16 cellular contexts compared by ENCODE assay signal in the genomic region with DNA sequence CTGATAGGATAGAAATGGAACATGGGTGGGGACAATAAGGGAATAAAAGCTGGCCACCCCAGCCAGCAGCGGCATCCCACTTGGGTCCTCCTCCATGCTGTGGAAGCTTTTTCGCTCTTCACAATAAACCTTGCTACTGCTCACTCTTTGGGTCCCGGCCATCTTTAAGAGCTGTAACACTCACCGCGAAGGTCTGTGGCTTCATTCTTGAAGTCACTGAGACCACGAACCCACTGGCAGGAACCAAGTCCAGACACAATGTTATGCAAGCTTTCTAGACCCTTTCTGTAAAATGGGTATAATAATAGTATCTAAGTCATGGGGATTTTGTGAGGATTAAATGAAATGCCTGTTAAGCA. TPM values are rescaled to one million over a fixed set of nuclear protein-coding genes. Genes with fewer than 3 reads are reported as not detected.
DNase-seq lines count a peak whose midpoint lies in the region; ATAC-seq, FAIRE-seq and TF ChIP-seq lines count a peak whose summit lies in the region.
"Had no signal": no experiment of that assay in that cellular context is flagged by ENCODE, and none has a peak within 500 bp of the region (broad histone marks: within the 10 kb centered on the region; RNA-seq: fewer than 3 reads in every experiment).

No MANE protein-coding gene starts in this region.

- CTCF ChIA-PET in A549 (lab: Yijun Ruan, JAX): interaction anchor here (1.3 to 2.5 kb wide), 3 partner anchors 10 to 89 kb away, joined by 3 to 8 read pairs (median 3); no protein-coding TSS in a partner anchor

- no peaks in the 10 kb centered on the region for H3K27me3 Mint-ChIP-seq in activated T-helper 1 cell treated with anti-CD3 and anti-CD28 coated beads, Interleukin-12 subunit alpha, Interleukin-12 subunit beta, Interleukin-2, Interleukin-4 antibody, amounts not matched to agents 30 ng/mL and 10 ng/mL and 1 ng/mL, durations not matched to agents 14 hours and 24 hours and 36 hours (ENCODE audit: insufficient read depth)

- H3K9me3 ChIP-seq in A549: 0 out of 3 replicates have a peak, but pooled peaks cover 5% of the 10 kb centered on the region
- peaks cover 3% of the 10 kb centered on the region; the same call in 1 of the 2 replicates for H3K9me3 ChIP-seq in DOHH2 (ENCODE audit: control insufficient read depth, insufficient read depth, low read length)
- no peaks in the 10 kb centered on the region for H3K9me3 ChIP-seq in mucosa of rectum (ENCODE audit: control insufficient read depth in 2 of 2, low read length in 2 of 2)
- H3K9me3 ChIP-seq: BE2C, prostate gland had no signal

- peaks cover 63% of the 10 kb centered on the region for H3F3A ChIP-seq in DOHH2 (ENCODE audit: control insufficient read depth, insufficient read depth)

- DNase-seq in A549 (ENCODE audit: low read depth in 1 of 2, low spot score in 1 of 2) (no peak), G401 (ENCODE audit: low spot score) (no peak), pons (ENCODE audit: low spot score) (no peak)
- DNase-seq in activated T-helper 1 cell treated with anti-CD3 and anti-CD28 coated beads, Interleukin-12 subunit alpha, Interleukin-12 subunit beta, Interleukin-2, Interleukin-4 antibody, amounts not matched to agents 30 ng/mL and 10 ng/mL and 1 ng/mL, durations not matched to agents 14 hours and 24 hours and 36 hours (ENCODE audit: low spot score): no peak
- DNase-seq: activated naive CD4-positive, alpha-beta T cell treated with anti-CD3 and anti-CD28 coated beads, Interleukin-2, amount 10 ng/mL, durations not matched to agents 7 days and 5 days; BE2C; central memory CD4-positive, alpha-beta T cell; GDM1; NCI-H1092 treated with DMSO at 0.1 percent for 48 hours; NCI-H524; stimulated activated naive CD4-positive, alpha-beta T cell had no signal

- POLR2A ChIA-PET in A549 (lab: Yijun Ruan, JAX): interaction anchor here (1.5 to 3.6 kb wide), 2 partner anchors 14 to 56 kb away, joined by 6 to 23 read pairs; no protein-coding TSS in a partner anchor

- peaks cover 8% of the 10 kb centered on the region; the same call in 1 of the 2 replicates for H3K36me3 ChIP-seq in DOHH2 (ENCODE audit: control insufficient read depth, low read length)
- no peaks in the 10 kb centered on the region for H3K36me3 ChIP-seq in mucosa of rectum (ENCODE audit: control insufficient read depth in 2 of 2, insufficient read depth in 2 of 2, low read length in 2 of 2)
- H3K36me3 ChIP-seq: BE2C, prostate gland had no signal

- intact Hi-C loops in activated T-helper 1 cell treated with anti-CD3 and anti-CD28 coated beads, Interleukin-12 subunit alpha, Interleukin-12 subunit beta, Interleukin-2, Interleukin-4 antibody, amounts not matched to agents 30 ng/mL and 10 ng/mL and 1 ng/mL, durations not matched to agents 14 hours and 24 hours and 36 hours (cut with micrococcal nuclease): loop anchor here (2.0 to 5.0 kb wide), 2 partner anchors 71 to 219 kb away; no protein-coding TSS in a partner anchor

- no peaks in the 10 kb centered on the region for H3K9me3 Mint-ChIP-seq in activated T-helper 1 cell treated with anti-CD3 and anti-CD28 coated beads, Interleukin-12 subunit alpha, Interleukin-12 subunit beta, Interleukin-2, Interleukin-4 antibody, amounts not matched to agents 30 ng/mL and 10 ng/mL and 1 ng/mL, durations not matched to agents 14 hours and 24 hours and 36 hours
- H3K9me3 Mint-ChIP-seq: activated naive CD4-positive, alpha-beta T cell treated with anti-CD3 and anti-CD28 coated beads, Interleukin-2, amount 10 ng/mL, durations not matched to agents 7 days and 5 days had no signal

- H3K27me3 ChIP-seq in DOHH2 (ENCODE audit: control insufficient read depth, low read length) (no peaks in the 10 kb centered on the region), mucosa of rectum (ENCODE audit: control insufficient read depth in 2 of 2, insufficient read depth in 2 of 2, low read length in 2 of 2) (no peaks in the 10 kb centered on the region)
- H3K27me3 ChIP-seq: BE2C had no signal

- H3K4me3 Mint-ChIP-seq in activated T-helper 1 cell treated with anti-CD3 and anti-CD28 coated beads, Interleukin-12 subunit alpha, Interleukin-12 subunit beta, Interleukin-2, Interleukin-4 antibody, amounts not matched to agents 30 ng/mL and 10 ng/mL and 1 ng/mL, durations not matched to agents 14 hours and 24 hours and 36 hours: no peak overlapping the region

- TF ChIP-seq RAD21 in A549 (conservative IDR thresholded peaks at IDR 0.05 in 1 of 2, IDR thresholded peaks at IDR 0.05 in 1 of 2): no peak

- no peaks in the 10 kb centered on the region for H4K20me1 ChIP-seq in DOHH2 (ENCODE audit: control insufficient read depth, insufficient read depth, low read depth, low read length)

- no peak for TF ChIP-seq POLR2A in A549 (IDR thresholded peaks at IDR 0.05; ENCODE audit: low read length)

- no peak for FAIRE-seq in A549 (lab: Jason Lieb, UNC)

- H3K36me3 Mint-ChIP-seq in activated T-helper 1 cell treated with anti-CD3 and anti-CD28 coated beads, Interleukin-12 subunit alpha, Interleukin-12 subunit beta, Interleukin-2, Interleukin-4 antibody, amounts not matched to agents 30 ng/mL and 10 ng/mL and 1 ng/mL, durations not matched to agents 14 hours and 24 hours and 36 hours (ENCODE audit: low read depth): peaks cover 1% of the 10 kb centered on the region

- TF ChIP-seq CTCF in A549 (IDR thresholded peaks at IDR 0.05): no peak
- no peak for TF ChIP-seq CTCF in DOHH2 (IDR thresholded peaks at IDR 0.05; ENCODE audit: low read depth, low read length, poor library complexity, severe bottlenecking)

- ATAC-seq in A549 (no peak), GM21367 (IDR thresholded peaks at IDR 0.05; ENCODE audit: unreplicated experiment) (no peak), GM19397 (IDR thresholded peaks at IDR 0.05; ENCODE audit: unreplicated experiment) (no peak)

- H3K4me3 ChIP-seq in A549 (no peak overlapping the region), DOHH2 (ENCODE audit: low read length) (peak overlapping the region; percentile 68), mucosa of rectum (ENCODE audit: low read length in 2 of 2) (no peak overlapping the region)
- H3K4me3 ChIP-seq: prostate gland had no signal

- peaks cover 37% of the 10 kb centered on the region for H3K4me1 Mint-ChIP-seq in activated T-helper 1 cell treated with anti-CD3 and anti-CD28 coated beads, Interleukin-12 subunit alpha, Interleukin-12 subunit beta, Interleukin-2, Interleukin-4 antibody, amounts not matched to agents 30 ng/mL and 10 ng/mL and 1 ng/mL, durations not matched to agents 14 hours and 24 hours and 36 hours (ENCODE audit: low read depth)

- TF ChIP-seq EP300 in A549 (IDR thresholded peaks at IDR 0.05): no peak

- H3K9ac ChIP-seq in mucosa of rectum (ENCODE audit: low read depth in 1 of 2, low read length in 2 of 2): no peak overlapping the region

- no peak overlapping the region; the same call in 2 of the 3 replicates for H3K4me2 ChIP-seq in A549
- peak overlapping the region; percentile 81 for H3K4me2 ChIP-seq in DOHH2 (ENCODE audit: low read length)

- H3K4me1 ChIP-seq in A549: peaks cover 61% of the 10 kb centered on the region
- H3K4me1 ChIP-seq in DOHH2 (ENCODE audit: control insufficient read depth, low read length): peaks cover 94% of the 10 kb centered on the region
- H3K4me1 ChIP-seq in mucosa of rectum (ENCODE audit: control insufficient read depth in 2 of 2, insufficient read depth in 2 of 2, low read length in 2 of 2): peaks cover 11 to 19% of the 10 kb centered on the region in 2 donors
- H3K4me1 ChIP-seq: prostate gland had no signal

- 91% methylated on average over 6 of the region's 6 CpGs for WGBS in A549 (ENCODE audit: missing lambda C conversion rate)

- in situ Hi-C loops in G401 (cut with HindIII; ENCODE audit: low sequenced_read_pairs): no loop called here

- H3K27ac ChIP-seq in A549 (peak overlapping the region; percentile 94 to 99), DOHH2 (ENCODE audit: low read depth, low read length) (peak overlapping the region; percentile 98), mucosa of rectum (ENCODE audit: low read depth in 2 of 2, low read length in 2 of 2) (peak overlapping the region; percentile 98 to 99)

- H3K27ac Mint-ChIP-seq in activated T-helper 1 cell treated with anti-CD3 and anti-CD28 coated beads, Interleukin-12 subunit alpha, Interleukin-12 subunit beta, Interleukin-2, Interleukin-4 antibody, amounts not matched to agents 30 ng/mL and 10 ng/mL and 1 ng/mL, durations not matched to agents 14 hours and 24 hours and 36 hours: peak overlapping the region; percentile 49

- no peaks in the 10 kb centered on the region for H3K9me2 ChIP-seq in DOHH2 (replicated peaks; ENCODE audit: control insufficient read depth, low read length)

- no peaks in the 10 kb centered on the region for H3K79me2 ChIP-seq in DOHH2 (ENCODE audit: control insufficient read depth, low read length)

TF ChIP-seq in A549, 52 proteins besides CTCF, POLR2A, EP300 and RAD21:
- TF ChIP-seq, protein P1, sequence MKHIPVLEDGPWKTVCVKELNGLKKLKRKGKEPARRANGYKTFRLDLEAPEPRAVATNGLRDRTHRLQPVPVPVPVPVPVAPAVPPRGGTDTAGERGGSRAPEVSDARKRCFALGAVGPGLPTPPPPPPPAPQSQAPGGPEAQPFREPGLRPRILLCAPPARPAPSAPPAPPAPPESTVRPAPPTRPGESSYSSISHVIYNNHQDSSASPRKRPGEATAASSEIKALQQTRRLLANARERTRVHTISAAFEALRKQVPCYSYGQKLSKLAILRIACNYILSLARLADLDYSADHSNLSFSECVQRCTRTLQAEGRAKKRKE (CRISPR knock-in tag; IDR thresholded peaks at IDR 0.05; ENCODE audit: low read depth): no peak
- TF ChIP-seq HOXB13 (CRISPR knock-in tag; IDR thresholded peaks at IDR 0.05; ENCODE audit: low read depth): 0 out of 2 replicates have a peak, but pooled peaks have one; percentile 24
- TF ChIP-seq FOXS1 (CRISPR knock-in tag; IDR thresholded peaks at IDR 0.05): no peak
- no peak for TF ChIP-seq ESRRA (IDR thresholded peaks at IDR 0.05; ENCODE audit: borderline replicate concordance, low read length)
- TF ChIP-seq ZC3H11A (IDR thresholded peaks at IDR 0.05): no peak

RNA-seq across cellular contexts. Expression of a gene that starts 48.9 kb away (rescaled TPM):
- 207 and 254 TPM in 2 replicates for polyA plus RNA-seq in A549 (2011; rRNA removed)
- polyA plus RNA-seq in A549 (2012; cell fraction: cytosol; rRNA removed): 181 and 208 TPM in 2 replicates
- polyA plus RNA-seq in A549 (2012; cell fraction: nucleus; rRNA removed): 283 and 311 TPM in 2 replicates
- 219 to 259 TPM (median 219 TPM) in 3 replicates for polyA plus RNA-seq in A549 (2017; fragmentation: RNase III; extraction: RNeasy Plus Mini Kit Qiagen cat#74134 plus additional on column Dnase treatment)
- polyA minus RNA-seq in A549 (2011; rRNA and poly(A)+ RNA removed): 183 and 197 TPM in 2 replicates
- 205 and 206 TPM in 2 replicates for total RNA-seq in activated T-helper 1 cell treated with anti-CD3 and anti-CD28 coated beads, Interleukin-12 subunit alpha, Interleukin-12 subunit beta, Interleukin-2, Interleukin-4 antibody, amounts not matched to agents 30 ng/mL and 10 ng/mL and 1 ng/mL, durations not matched to agents 14 hours and 24 hours and 36 hours
- total RNA-seq in G401 (2014; rRNA removed; shearing (Covaris generic)): 206 and 261 TPM in 2 replicates
